In genomic region chr9:118829334-118829733, GRCh38 we compare ENCODE assay signal across 11 cellular contexts.
DNase-seq lines count a peak whose midpoint lies in the region; ATAC-seq and TF ChIP-seq lines count a peak whose summit lies in the region.
"Had no signal": no experiment of that assay in that cellular context is flagged by ENCODE, and none has a peak within 500 bp of the region (broad histone marks: within the 10 kb centered on the region; RNA-seq: fewer than 3 reads in every experiment).

No MANE protein-coding gene starts in this region.

- H3K4me1 ChIP-seq in OCI-LY1 (ENCODE audit: insufficient read depth, low read length, severe bottlenecking) (no peaks in the 10 kb centered on the region), left ventricle myocardium inferior (no peaks in the 10 kb centered on the region), gastrocnemius medialis (no peaks in the 10 kb centered on the region)

- H2AFZ ChIP-seq in OCI-LY1 (ENCODE audit: low read length) = no peak overlapping the region

- in situ Hi-C loops in gastrocnemius medialis (cut with MboI; ENCODE audit: low sequenced_read_pairs in 4 of 4) = no loop called here

- H3K27me3 ChIP-seq in OCI-LY1 (ENCODE audit: insufficient read depth, low read length) = no peaks in the 10 kb centered on the region
- no peaks in the 10 kb centered on the region for H3K27me3 ChIP-seq in left ventricle myocardium inferior (ENCODE audit: low read depth)
- no peaks in the 10 kb centered on the region for H3K27me3 ChIP-seq in gastrocnemius medialis

- POLR2A ChIA-PET in activated CD4-positive, alpha-beta T cell treated with anti-CD3 and anti-CD28 coated beads for 36 hours (lab: Charles Lee) = no interaction called here

- H3K27ac Mint-ChIP-seq in activated CD4-positive, alpha-beta T cell treated with anti-CD3 and anti-CD28 coated beads for 36 hours = no peak overlapping the region

- H3K27ac ChIP-seq in OCI-LY1 (ENCODE audit: low read depth, low read length, poor library complexity, severe bottlenecking) (no peak overlapping the region), left ventricle myocardium inferior (replicated peaks) (no peak overlapping the region), gastrocnemius medialis (no peak overlapping the region)

- no peaks in the 10 kb centered on the region for H3K4me1 Mint-ChIP-seq in activated CD4-positive, alpha-beta T cell treated with anti-CD3 and anti-CD28 coated beads for 36 hours

- H3K9me3 Mint-ChIP-seq in activated CD4-positive, alpha-beta T cell treated with anti-CD3 and anti-CD28 coated beads for 36 hours (ENCODE audit: low read depth) = peaks cover 5% of the 10 kb centered on the region

- H3K4me3 ChIP-seq in OCI-LY1 (ENCODE audit: low read depth, low read length, poor library complexity, severe bottlenecking) (no peak overlapping the region), left ventricle myocardium inferior (no peak overlapping the region), gastrocnemius medialis (no peak overlapping the region)
- H3K4me3 ChIP-seq: K562 had no signal

- H3K79me2 ChIP-seq in OCI-LY1 (ENCODE audit: insufficient read depth, low read length) = no peaks in the 10 kb centered on the region

- H3K4me2 ChIP-seq in OCI-LY1 (ENCODE audit: low read length) = no peak overlapping the region

- no peaks in the 10 kb centered on the region for H4K20me1 ChIP-seq in OCI-LY1 (ENCODE audit: insufficient read depth, low read length)

- no peaks in the 10 kb centered on the region for H3K27me3 Mint-ChIP-seq in activated CD4-positive, alpha-beta T cell treated with anti-CD3 and anti-CD28 coated beads for 36 hours

- TF ChIP-seq POLR2A in gastrocnemius medialis (IDR thresholded peaks at IDR 0.05) = no peak

- no peaks in the 10 kb centered on the region for H3F3A ChIP-seq in OCI-LY1 (ENCODE audit: insufficient read depth, low read length)

- no peak overlapping the region for H3K4me3 Mint-ChIP-seq in activated CD4-positive, alpha-beta T cell treated with anti-CD3 and anti-CD28 coated beads for 36 hours

- CTCF ChIA-PET in activated CD4-positive, alpha-beta T cell treated with anti-CD3 and anti-CD28 coated beads for 36 hours (lab: Charles Lee) = no interaction called here

- DNase-seq in NCI-H2029 treated with DMSO at 0.1 percent for 48 hours (lab: John Stamatoyannopoulos, UW) (peak; percentile 4), NCI-H2029 (lab: John Stamatoyannopoulos, UW) (no peak), left ventricle myocardium inferior (no peak), gastrocnemius medialis (no peak)
- no peak for DNase-seq in activated CD4-positive, alpha-beta T cell treated with anti-CD3 and anti-CD28 coated beads for 36 hours
- no peak for DNase-seq in activated CD4-positive, alpha-beta T cell treated with anti-CD3 and anti-CD28 coated beads, Interleukin-2, amount 50 U/mL, for 48 hours
- DNase-seq: activated T-cell treated with anti-CD3 and anti-CD28 coated beads, Interleukin-2, amount 50 U/mL, for 48 hours; effector CD8-positive, alpha-beta T cell had no signal

- H3K36me3 ChIP-seq in OCI-LY1 (ENCODE audit: insufficient read depth, low read length) (no peaks in the 10 kb centered on the region), left ventricle myocardium inferior (no peaks in the 10 kb centered on the region), gastrocnemius medialis (no peaks in the 10 kb centered on the region)

- H3K36me3 Mint-ChIP-seq in activated CD4-positive, alpha-beta T cell treated with anti-CD3 and anti-CD28 coated beads for 36 hours (ENCODE audit: low read depth) = no peaks in the 10 kb centered on the region

- no peak overlapping the region for H3K9ac ChIP-seq in OCI-LY1 (ENCODE audit: low read length)

- H3K9me3 ChIP-seq in OCI-LY1 (ENCODE audit: low read length) = no peaks in the 10 kb centered on the region
- no peaks in the 10 kb centered on the region for H3K9me3 ChIP-seq in left ventricle myocardium inferior (replicated peaks)
- no peaks in the 10 kb centered on the region for H3K9me3 ChIP-seq in gastrocnemius medialis

- TF ChIP-seq CTCF in OCI-LY1 (IDR thresholded peaks at IDR 0.05; ENCODE audit: low read length) = peak; percentile 22; the same call in 1 of the 2 replicates
- peak; percentile 70 for TF ChIP-seq CTCF in left ventricle myocardium inferior (IDR thresholded peaks at IDR 0.05; ENCODE audit: borderline replicate concordance)
- TF ChIP-seq CTCF in gastrocnemius medialis (IDR thresholded peaks at IDR 0.05 in 4 of 5, conservative IDR thresholded peaks at IDR 0.05 in 1 of 5) = peak; percentile 40 to 71 (median 52)

- peak; percentile 81 for ATAC-seq in gastrocnemius medialis
- no peak for ATAC-seq in GM18873 (IDR thresholded peaks at IDR 0.05; ENCODE audit: low FRiP score, unreplicated experiment)
- ATAC-seq in activated CD4-positive, alpha-beta T cell treated with anti-CD3 and anti-CD28 coated beads for 36 hours = no peak
- ATAC-seq: K562 had no signal

- intact Hi-C loops in left ventricle myocardium inferior (cut with micrococcal nuclease) (loop anchor here (5.0 kb wide), 2 partner anchors 458 to 538 kb away; partner anchors contain the start of gene BRINP1), gastrocnemius medialis (cut with DNase I; ENCODE audit: low total_unique reads) (loop anchor here (1.0 kb wide), 1 partner anchor 460 kb away; no protein-coding TSS in a partner anchor)
- intact Hi-C loops in activated CD4-positive, alpha-beta T cell treated with anti-CD3 and anti-CD28 coated beads for 36 hours (cut with DNase I, micrococcal nuclease) = no loop called here

- H3K9me2 ChIP-seq in OCI-LY1 (ENCODE audit: low read depth, low read length) = no peaks in the 10 kb centered on the region

Comparison
In these comparisons a context has a peak if more than half of its experiments do, and no peak if none do; other contexts are left out.
1. ATAC-seq: peak in gastrocnemius medialis (2 of 2); none in GM18873 (single experiment) and activated CD4-positive, alpha-beta T cell treated with anti-CD3 and anti-CD28 coated beads for 36 hours (single experiment).
2. intact Hi-C loops: an anchor here in left ventricle myocardium inferior (5.0 kb wide) and gastrocnemius medialis (1.0 kb wide); none called in activated CD4-positive, alpha-beta T cell treated with anti-CD3 and anti-CD28 coated beads for 36 hours.
3. Peak in every context shown above with its lines, with median percentiles within 50 percentile points of each other: CTCF ChIP-seq.